In the genomic region with DNA sequence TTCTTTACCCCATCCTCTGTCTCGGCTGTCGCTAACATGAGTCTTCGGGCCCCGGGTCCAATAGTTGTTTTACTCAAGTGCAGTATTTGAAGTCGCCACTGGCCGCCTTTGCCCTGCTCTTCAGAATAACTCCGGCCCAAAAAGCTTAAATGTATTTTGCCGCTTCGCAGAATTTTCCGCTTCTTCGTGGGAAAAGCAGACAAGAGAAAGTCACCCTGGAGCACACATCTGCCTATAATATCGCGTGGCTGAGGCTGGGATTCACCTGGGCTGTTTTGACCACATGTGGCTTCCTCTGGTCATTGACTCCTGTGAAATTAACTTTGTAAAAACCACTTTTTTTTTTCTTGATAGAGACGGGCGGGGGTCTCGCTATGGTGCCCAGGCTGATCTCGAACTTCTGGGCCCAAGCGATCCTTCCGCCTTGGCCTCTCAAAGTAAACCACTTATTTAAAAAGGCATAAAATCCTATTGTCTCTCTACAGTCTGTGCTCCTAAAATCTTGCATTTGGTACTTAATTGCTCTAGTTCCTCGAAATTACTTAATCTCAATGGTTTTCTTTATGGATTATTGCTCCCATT, we compare ENCODE assay signal across 8 cellular contexts. TPM values are rescaled to one million over a fixed set of nuclear protein-coding genes. Genes with fewer than 3 reads are reported as not detected.
DNase-seq lines count a peak whose midpoint lies in the region; ATAC-seq, FAIRE-seq and TF ChIP-seq lines count a peak whose summit lies in the region.

No MANE protein-coding gene starts in this region.

- no peak overlapping the region for H4K91ac ChIP-seq in IMR-90 (ENCODE audit: insufficient read depth, low read depth, low read length)

- CTCF ChIA-PET in IMR-90 (lab: Yijun Ruan, JAX) (no interaction called here), GM12878 (lab: Yijun Ruan, JAX) (interaction anchor here (0.8 to 1.2 kb wide), 6 partner anchors 10 to 249 kb away, joined by 3 read pairs; no protein-coding TSS in a partner anchor)

- H3K14ac ChIP-seq in IMR-90 (replicated peaks; ENCODE audit: low read depth, low read length): peak overlapping the region; percentile 3; the same call in 1 of the 2 replicates

- WGBS in IMR-90 (ENCODE audit: extremely low coverage in 2 of 2, insufficient read length in 1 of 2), 2 experiments: 0% methylated on average over 8 of the region's 20 CpGs; no CpG with 5 or more reads in 1 of the 2 experiments
- WGBS in GM12878 (ENCODE audit: insufficient coverage, insufficient replicate concordance, low lambda C conversion rate, missing lambda C conversion rate): 3% methylated on average over 20 of the region's 20 CpGs
- 10 to 11% methylated on average over 20 of the region's 20 CpGs for WGBS in lower leg skin, 2 donors
- 16 to 18% methylated on average over 14 to 20 of the region's 20 CpGs for WGBS in upper lobe of left lung, 2 donors

- dilution Hi-C loops in IMR-90 (cut with HindIII; ENCODE audit: low sequenced_read_pairs, unreplicated experiment): no loop called here

- DNase-seq in cardiac muscle cell (ENCODE audit: low read depth in 1 of 2, low spot score in 1 of 2) (peak in 1 of 2 donors; percentile 26), Right ventricle myocardium inferior (ENCODE audit: missing footprints) (no peak), IMR-90 (peak; percentile 13), GM12878 (ENCODE audit: low read depth, low spot score) (no peak), lower leg skin (ENCODE audit: low spot score in 2 of 2) (peak in 1 of 2 donors; percentile 15), upper lobe of left lung (no peak)
- no peak for DNase-seq in stimulated activated naive CD4-positive, alpha-beta T cell treated with Interleukin-2 at 50 U/mL for 16 hours (lab: John Stamatoyannopoulos, UW)

- RAD21 ChIA-PET in GM12878 (lab: Charles Lee; ENCODE audit: unreplicated experiment): interaction anchor here (0.7 to 1.0 kb wide), 4 partner anchors 15 to 248 kb away, joined by 3 to 5 read pairs (median 3); no protein-coding TSS in a partner anchor

- H3K9me3 ChIP-seq in cardiac muscle cell (ENCODE audit: low read depth): no peaks in the 10 kb centered on the region
- no peaks in the 10 kb centered on the region for H3K9me3 ChIP-seq in IMR-90 (ENCODE audit: control insufficient read depth, insufficient read depth, low read length)
- H3K9me3 ChIP-seq in GM12878 (replicated peaks; ENCODE audit: control insufficient read depth, insufficient read depth, low read length): no peaks in the 10 kb centered on the region
- no peaks in the 10 kb centered on the region for H3K9me3 ChIP-seq in upper lobe of left lung

- H2AFZ ChIP-seq in IMR-90 (replicated peaks; ENCODE audit: low read length, poor library complexity) (peak overlapping the region; percentile 99), GM12878 (ENCODE audit: control insufficient read depth, low read depth, low read length) (peak overlapping the region; percentile 69)

- TF ChIP-seq RAD21 in IMR-90 (IDR thresholded peaks at IDR 0.05; ENCODE audit: low read length) (no peak), GM12878 (IDR thresholded peaks at IDR 0.05; ENCODE audit: insufficient read depth, low read depth, low read length) (no peak)

- ATAC-seq in Right ventricle myocardium inferior (no peak), IMR-90 (ENCODE audit: low read depth) (no peak; the same call in 1 of the 2 replicates), GM12878 (peak; percentile 33), upper lobe of left lung (ENCODE audit: low FRiP score in 2 of 2) (peak in 1 of 2 donors; percentile 28), GM21526 (IDR thresholded peaks at IDR 0.05; ENCODE audit: low FRiP score, unreplicated experiment) (no peak)

- H3K4me3 ChIP-seq in cardiac muscle cell (peak overlapping the region; percentile 86), IMR-90 (ENCODE audit: insufficient read depth, low read depth, low read length) (peak overlapping the region; percentile 76), GM12878 (peak overlapping the region; percentile 84), lower leg skin (ENCODE audit: low read depth, poor library complexity, severe bottlenecking) (peak overlapping the region; percentile 83), upper lobe of left lung (peak overlapping the region; percentile 69 to 87 (median 75))

- peak overlapping the region; percentile 76; a peak in 2 of 4 replicates for H4K8ac ChIP-seq in IMR-90 (ENCODE audit: low read depth in 2 of 2, low read length in 2 of 2)

- peak overlapping the region; percentile 75 for H3K4ac ChIP-seq in IMR-90 (ENCODE audit: low read depth, low read length)

- TF ChIP-seq CTCF in cardiac muscle cell (IDR thresholded peaks at IDR 0.05; ENCODE audit: low read depth, low read length): no peak
- no peak for TF ChIP-seq CTCF in IMR-90 (conservative IDR thresholded peaks at IDR 0.05; ENCODE audit: low read depth, low read length)
- TF ChIP-seq CTCF in GM12878 (IDR thresholded peaks at IDR 0.05 in 2 of 3, conservative IDR thresholded peaks at IDR 0.05 in 1 of 3; ENCODE audit: control insufficient read depth in 2 of 3, extremely low read depth in 1 of 3, insufficient read depth in 1 of 3, low read depth in 3 of 3, low read length in 3 of 3): no peak
- no peak for TF ChIP-seq CTCF in lower leg skin (IDR thresholded peaks at IDR 0.05)
- TF ChIP-seq CTCF in upper lobe of left lung (IDR thresholded peaks at IDR 0.05): no peak

- peak overlapping the region; percentile 6; the same call in 1 of the 2 replicates for H3K23ac ChIP-seq in IMR-90 (ENCODE audit: low read depth, low read length)

- H3K18ac ChIP-seq in IMR-90 (ENCODE audit: low read depth, low read length): no peak overlapping the region; the same call in 1 of the 2 replicates

- H3K9ac ChIP-seq in IMR-90 (ENCODE audit: low read depth, low read length): peak overlapping the region; percentile 81
- peak overlapping the region; percentile 88 for H3K9ac ChIP-seq in GM12878 (ENCODE audit: control insufficient read depth, insufficient read depth, low read length)

- H2BK15ac ChIP-seq in IMR-90 (ENCODE audit: low read depth, low read length): no peak overlapping the region

- H2AK9ac ChIP-seq in IMR-90 (replicated peaks; ENCODE audit: low read depth, low read length, poor library complexity): peak overlapping the region; percentile 95

- no peak for FAIRE-seq in GM12878 (lab: Jason Lieb, UNC)

- no peak overlapping the region for H3K56ac ChIP-seq in IMR-90 (ENCODE audit: extremely low read depth, insufficient read depth, low read length)

- H3K4me2 ChIP-seq in IMR-90 (ENCODE audit: low read depth, low read length) (peak overlapping the region; percentile 97), GM12878 (ENCODE audit: control insufficient read depth, insufficient read depth) (peak overlapping the region; percentile 73)

- peaks cover 35% of the 10 kb centered on the region for H3K79me2 ChIP-seq in GM12878 (ENCODE audit: control insufficient read depth, insufficient read depth, low read length)

- TF ChIP-seq POLR2A in IMR-90 (IDR thresholded peaks at IDR 0.05; ENCODE audit: low read depth, low read length) (no peak), GM12878 (IDR thresholded peaks at IDR 0.05; ENCODE audit: low read depth, low read length) (no peak), lower leg skin (IDR thresholded peaks at IDR 0.05) (no peak), upper lobe of left lung (IDR thresholded peaks at IDR 0.05) (no peak)

- H3K36me3 ChIP-seq in cardiac muscle cell: no peaks in the 10 kb centered on the region
- 0 out of 2 replicates have a peak, but pooled peaks cover 1% of the 10 kb centered on the region for H3K36me3 ChIP-seq in IMR-90 (ENCODE audit: control insufficient read depth, insufficient read depth, low read length)
- no peaks in the 10 kb centered on the region for H3K36me3 ChIP-seq in GM12878 (ENCODE audit: control insufficient read depth in 2 of 2, insufficient read depth in 2 of 2, low read length in 1 of 2)
- no peaks in the 10 kb centered on the region for H3K36me3 ChIP-seq in upper lobe of left lung

- peak overlapping the region; percentile 53 for H2BK5ac ChIP-seq in IMR-90 (ENCODE audit: low read depth, low read length, poor library complexity, severe bottlenecking)

- H2BK20ac ChIP-seq in IMR-90 (ENCODE audit: low read depth, low read length): no peak overlapping the region

- H3K27me3 ChIP-seq in cardiac muscle cell: no peaks in the 10 kb centered on the region
- H3K27me3 ChIP-seq in IMR-90 (ENCODE audit: control insufficient read depth, insufficient read depth, low read length): no peaks in the 10 kb centered on the region
- no peaks in the 10 kb centered on the region for H3K27me3 ChIP-seq in GM12878 (replicated peaks in 1 of 2; ENCODE audit: control insufficient read depth in 2 of 2, insufficient read depth in 2 of 2, low read length in 1 of 2)
- H3K27me3 ChIP-seq in upper lobe of left lung: no peaks in the 10 kb centered on the region

- H4K20me1 ChIP-seq in IMR-90 (ENCODE audit: insufficient read depth, low read length) (no peaks in the 10 kb centered on the region; the same call in 1 of the 2 replicates), GM12878 (ENCODE audit: control insufficient read depth, insufficient read depth) (no peaks in the 10 kb centered on the region)

- SMC1A ChIA-PET in GM12878 (lab: Charles Lee; ENCODE audit: uncharacterized antibody, unreplicated experiment): interaction anchor here (0.8 to 1.1 kb wide), 4 partner anchors 22 to 215 kb away, joined by 3 to 4 read pairs (median 3); no protein-coding TSS in a partner anchor

- in situ Hi-C loops in IMR-90 (cut with MboI; ENCODE audit: low sequenced_read_pairs) (no loop called here), GM12878 (cut with MboI) (no loop called here)

- intact Hi-C loops in Right ventricle myocardium inferior (cut with DNase I) (no loop called here), IMR-90 (cut with micrococcal nuclease) (no loop called here), GM12878 (cut with micrococcal nuclease; ENCODE audit: unreplicated experiment) (no loop called here), lower leg skin (cut with DNase I; ENCODE audit: low total_unique reads) (no loop called here)

- BruUV-seq in IMR-90 (replicated peaks; lab: Mats Ljungman, UMichigan) (no TSS peak), GM12878 (replicated peaks; lab: Mats Ljungman, UMichigan) (TSS peak; percentile 72)

- peaks cover 20 to 36% of the 10 kb centered on the region in 2 experiments for H3K79me1 ChIP-seq in IMR-90 (ENCODE audit: low read depth in 1 of 2, low read length in 2 of 2)

- H3K27ac ChIP-seq in cardiac muscle cell (peak overlapping the region; percentile 78), IMR-90 (ENCODE audit: insufficient read depth, low read length) (peak overlapping the region; percentile 75), GM12878 (ENCODE audit: control insufficient read depth, insufficient read depth) (peak overlapping the region; percentile 76), upper lobe of left lung (peak overlapping the region; percentile 75 to 90 (median 88))

- TF ChIP-seq EP300 in GM12878 (IDR thresholded peaks at IDR 0.05; ENCODE audit: borderline replicate concordance in 1 of 2, control insufficient read depth in 1 of 2, low read depth in 2 of 2, low read length in 2 of 2): no peak
- TF ChIP-seq EP300 in upper lobe of left lung (IDR thresholded peaks at IDR 0.05): no peak

- peaks cover 8% of the 10 kb centered on the region for H3K9me1 ChIP-seq in IMR-90 (ENCODE audit: insufficient read depth, low read length)

- POLR2A ChIA-PET in IMR-90 (lab: Charles Lee; ENCODE audit: unreplicated experiment) (interaction anchor here (0.6 kb wide), 1 partner anchor 32 kb away, joined by 7 read pairs; no protein-coding TSS in a partner anchor), GM12878 (lab: Charles Lee) (interaction anchor here (0.6 to 1.2 kb wide), 3 partner anchors 19 to 203 kb away, joined by 3 to 6 read pairs (median 3); no protein-coding TSS in a partner anchor)

- no peak overlapping the region; the same call in 1 of the 2 replicates for H4K5ac ChIP-seq in IMR-90 (ENCODE audit: low read depth, low read length)

- peak overlapping the region; percentile 37; the same call in 1 of the 2 replicates for H2AK5ac ChIP-seq in IMR-90 (ENCODE audit: low read depth, low read length)

- H2BK120ac ChIP-seq in IMR-90 (ENCODE audit: low read depth, low read length): no peak overlapping the region

- H3K4me1 ChIP-seq in cardiac muscle cell (ENCODE audit: low read depth): peaks cover 7% of the 10 kb centered on the region
- no peaks in the 10 kb centered on the region for H3K4me1 ChIP-seq in IMR-90 (ENCODE audit: control insufficient read depth, insufficient read depth, low read length)
- H3K4me1 ChIP-seq in GM12878 (ENCODE audit: control insufficient read depth, insufficient read depth, low read length): peaks cover 4% of the 10 kb centered on the region
- peaks cover 17 to 23% (median 20%) of the 10 kb centered on the region in 4 donors for H3K4me1 ChIP-seq in upper lobe of left lung

RNA-seq across cellular contexts. Expression of gene CNOT10, which starts 0.7 kb away (rescaled TPM):
- total RNA-seq in cardiac muscle cell (18.6 and 22.2 TPM in 2 replicates), Right ventricle myocardium inferior (17.9 TPM), IMR-90 (2012; rRNA removed) (19.4 and 20.4 TPM in 2 replicates), GM12878 (2014; rRNA removed) (42.0 and 45.3 TPM in 2 replicates), GM12878 (2014; rRNA removed; fragmentation: Illumina TruSeq; extraction: Trizol) (41.9 and 42.0 TPM in 2 replicates), GM12878 (2021) (45.7 and 47.5 TPM in 2 replicates), lower leg skin (10 to 100 TPM; 22.2 to 28.2 (median 24.0) TPM), upper lobe of left lung (10 to 100 TPM; 19.1 to 47.1 (median 29.6) TPM)
- polyA plus RNA-seq in cardiac muscle cell (25.7 and 30.5 TPM in 2 replicates), IMR-90 (2012; rRNA removed) (15.8 and 19.9 TPM in 2 replicates), GM12878 (2011; rRNA removed) (46.3 and 67.1 TPM in 2 replicates), GM12878 (2014; fragmentation: Illumina TruSeq; extraction: Trizol) (44.2 and 57.8 TPM in 2 replicates), GM12878 (2014; fragmentation: Nextera tagmentation; extraction: Ambion mirVana) (10 to 100 TPM; 18.2 to 34.6 TPM), GM12878 (2014; rRNA removed) (41.3 and 47.8 TPM in 2 replicates), GM12878 (2016; fragmentation: Nextera tagmentation; extraction: Ambion mirVana) (10 to 100 TPM; 50.0 to 51.9 TPM)
- 5.3 and 9.9 TPM in 2 replicates for polyA plus RNA-seq in IMR-90 (2012; cell fraction: cytosol; rRNA removed)
- 5.4 and 18.3 TPM in 2 replicates for polyA plus RNA-seq in IMR-90 (2012; cell fraction: nucleus; rRNA removed; ENCODE audit: low replicate concordance)
- 108 and 116 TPM in 2 replicates for total RNA-seq in GM12878 (2013; cell fraction: nucleolus; rRNA removed)
- 36.5 TPM for polyA plus RNA-seq in GM12878 (2011; ENCODE audit: low read depth)
- 40.7 and 44.8 TPM in 2 replicates for polyA plus RNA-seq in GM12878 (2011; cell fraction: cytosol; rRNA removed)
- 25.9 and 37.1 TPM in 2 replicates for polyA plus RNA-seq in GM12878 (2011; cell fraction: nucleus; rRNA removed)
- 20.3 and 22.4 TPM in 2 replicates for polyA plus RNA-seq in GM12878 (2012)
- 47.8 and 64.6 TPM in 2 replicates for polyA minus RNA-seq in GM12878 (2011; rRNA and poly(A)+ RNA removed)
- 17.8 and 21.5 TPM in 2 replicates for polyA minus RNA-seq in GM12878 (2011; cell fraction: cytosol; rRNA and poly(A)+ RNA removed)
- 18.4 and 28.2 TPM in 2 replicates for polyA minus RNA-seq in GM12878 (2011; cell fraction: nucleus; rRNA and poly(A)+ RNA removed)
